Comparison of ENCODE assay signal across 10 cellular contexts in the genomic region with DNA sequence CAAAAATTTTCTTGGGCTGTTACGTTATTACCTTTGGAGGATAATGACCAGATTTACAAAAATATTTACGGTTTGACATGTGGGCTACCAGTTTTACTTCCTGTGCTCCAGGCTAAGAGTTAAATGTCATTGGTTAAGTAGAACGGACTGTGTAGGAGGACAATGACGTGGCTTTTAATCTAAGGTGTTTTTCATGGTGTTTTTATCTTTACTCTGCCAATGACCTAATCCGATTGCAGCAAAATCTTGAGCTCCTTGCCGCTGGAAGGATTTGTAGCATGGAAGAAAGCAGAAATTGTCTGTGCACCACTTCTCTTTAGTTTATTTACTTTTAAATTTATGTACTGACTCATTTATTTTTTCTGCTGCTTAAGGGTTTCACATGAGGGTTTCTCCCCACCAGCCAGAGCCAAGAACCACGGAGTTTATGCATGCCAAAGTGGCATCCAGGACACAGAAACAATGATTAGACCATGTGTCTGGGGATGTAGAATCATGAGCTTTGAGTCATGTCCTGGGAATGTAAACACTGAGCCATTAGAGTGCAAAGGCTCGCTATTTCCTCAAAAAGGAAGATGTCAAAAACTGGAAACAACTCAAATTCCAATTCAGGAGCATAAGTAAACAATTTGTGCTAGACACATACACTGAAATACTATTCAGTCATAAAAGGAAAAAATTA. TPM values are rescaled to one million over a fixed set of nuclear protein-coding genes. Genes with fewer than 3 reads are reported as not detected.
DNase-seq lines count a peak whose midpoint lies in the region; ATAC-seq, FAIRE-seq and TF ChIP-seq lines count a peak whose summit lies in the region.
"Had no signal": no experiment of that assay in that cellular context is flagged by ENCODE, and none has a peak within 500 bp of the region (broad histone marks: within the 10 kb centered on the region; RNA-seq: fewer than 3 reads in every experiment).

No MANE protein-coding gene starts in this region.

- peaks cover 20% of the 10 kb centered on the region for H3K4me1 Mint-ChIP-seq in mesothelial cell of epicardium
- H3K4me1 Mint-ChIP-seq in activated CD8-positive, alpha-beta memory T cell treated with anti-CD3 and anti-CD28 coated beads, Interleukin-2, amount 10 ng/mL, durations not matched to agents 7 days and 5 days: peaks cover 28% of the 10 kb centered on the region

- TF ChIP-seq CTCF in AG09319 (IDR thresholded peaks at IDR 0.05; ENCODE audit: low read depth, low read length) (no peak), endothelial cell of umbilical vein (IDR thresholded peaks at IDR 0.05; ENCODE audit: extremely low read depth in 1 of 2, insufficient read depth in 1 of 2, low read depth in 1 of 2, low read length in 2 of 2) (no peak), mesothelial cell of epicardium (IDR thresholded peaks at IDR 0.05; ENCODE audit: unreplicated experiment) (no peak)

- H3K36me3 ChIP-seq in endothelial cell of umbilical vein (ENCODE audit: control insufficient read depth in 2 of 2, extremely low read depth in 1 of 2, insufficient read depth in 2 of 2, low read length in 2 of 2): no peaks in the 10 kb centered on the region
- H3K36me3 ChIP-seq: Peyer's patch had no signal

- ATAC-seq in activated CD8-positive, alpha-beta memory T cell treated with anti-CD3 and anti-CD28 coated beads, Interleukin-2, amount 10 ng/mL, durations not matched to agents 7 days and 5 days: no peak
- ATAC-seq in GM18868 (IDR thresholded peaks at IDR 0.05; ENCODE audit: unreplicated experiment): no peak

- peak overlapping the region; percentile 60 for H3K27ac ChIP-seq in endothelial cell of umbilical vein (ENCODE audit: insufficient read depth, low read depth, low read length)

- peak overlapping the region; percentile 26 for H3K4me2 ChIP-seq in endothelial cell of umbilical vein (ENCODE audit: insufficient read depth, low read length)

- H3K4me3 ChIP-seq in endothelial cell of umbilical vein (replicated peaks in 1 of 3; ENCODE audit: insufficient read depth in 1 of 3, low read depth in 1 of 3, low read length in 3 of 3): no peak overlapping the region
- H3K4me3 ChIP-seq: Peyer's patch had no signal

- H3K36me3 Mint-ChIP-seq in mesothelial cell of epicardium: peaks cover under 1% of the 10 kb centered on the region
- peaks cover 24% of the 10 kb centered on the region for H3K36me3 Mint-ChIP-seq in activated CD8-positive, alpha-beta memory T cell treated with anti-CD3 and anti-CD28 coated beads, Interleukin-2, amount 10 ng/mL, durations not matched to agents 7 days and 5 days

- H3K4me3 Mint-ChIP-seq in mesothelial cell of epicardium: no peak overlapping the region
- H3K4me3 Mint-ChIP-seq in activated CD8-positive, alpha-beta memory T cell treated with anti-CD3 and anti-CD28 coated beads, Interleukin-2, amount 10 ng/mL, durations not matched to agents 7 days and 5 days: no peak overlapping the region

- TF ChIP-seq POLR2A in endothelial cell of umbilical vein (IDR thresholded peaks at IDR 0.05; ENCODE audit: low read depth, low read length): no peak

- peaks cover 20% of the 10 kb centered on the region for H3K9me3 Mint-ChIP-seq in mesothelial cell of epicardium
- no peaks in the 10 kb centered on the region for H3K9me3 Mint-ChIP-seq in activated CD8-positive, alpha-beta memory T cell treated with anti-CD3 and anti-CD28 coated beads, Interleukin-2, amount 10 ng/mL, durations not matched to agents 7 days and 5 days (ENCODE audit: low read depth)

- CTCF ChIA-PET in endothelial cell of umbilical vein (lab: Charles Lee): interaction anchor here (0.7 to 1.8 kb wide), 7 partner anchors 9 to 259 kb away, joined by 3 to 8 read pairs (median 4); a partner anchor contains a TSS
- CTCF ChIA-PET in activated CD8-positive, alpha-beta memory T cell treated with anti-CD3 and anti-CD28 coated beads, Interleukin-2, amount 10 ng/mL, durations not matched to agents 7 days and 5 days (lab: Charles Lee): no interaction called here

- POLR2A ChIA-PET in endothelial cell of umbilical vein (lab: Charles Lee): interaction anchor here (0.7 kb wide), 1 partner anchor 675 kb away, joined by 3 read pairs; no protein-coding TSS in a partner anchor

- DNase-seq in AG09319 (ENCODE audit: extremely low read depth, low read depth) (peak; percentile 97), M059J (ENCODE audit: low read depth) (peak; percentile 100), endothelial cell of umbilical vein (ENCODE audit: low read depth, low spot score) (peak; percentile 95), mesothelial cell of epicardium (ENCODE audit: low spot score in 2 of 2, unreplicated experiment in 2 of 2) (no peak), DMS114 treated with DMSO at 0.1 percent for 48 hours (lab: John Stamatoyannopoulos, UW; ENCODE audit: unreplicated experiment) (no peak)
- DNase-seq in activated CD8-positive, alpha-beta memory T cell treated with anti-CD3 and anti-CD28 coated beads, Interleukin-2, amount 10 ng/mL, durations not matched to agents 7 days and 5 days: no peak
- no peak for DNase-seq in activated CD4-positive, alpha-beta T cell treated with anti-CD3 and anti-CD28 coated beads for 4 hours
- DNase-seq: stimulated activated naive CD4-positive, alpha-beta T cell treated with Interleukin-2 at 50 U/mL for 16 hours had no signal

- no peaks in the 10 kb centered on the region for H3K9me3 ChIP-seq in endothelial cell of umbilical vein (replicated peaks; ENCODE audit: control insufficient read depth, insufficient read depth, low read length)
- H3K9me3 ChIP-seq: Peyer's patch had no signal

- H3K9ac ChIP-seq in endothelial cell of umbilical vein (replicated peaks; ENCODE audit: extremely low read depth, insufficient read depth, low read length): peak overlapping the region; percentile 49

- H3K79me2 ChIP-seq in endothelial cell of umbilical vein (ENCODE audit: control insufficient read depth, insufficient read depth, low read length): peaks cover 11% of the 10 kb centered on the region

- peaks cover 38% of the 10 kb centered on the region for H3K4me1 ChIP-seq in endothelial cell of umbilical vein (ENCODE audit: control insufficient read depth, extremely low read depth, insufficient read depth, low read length)

- H3K27me3 ChIP-seq in endothelial cell of umbilical vein (ENCODE audit: control insufficient read depth in 2 of 2, insufficient read depth in 2 of 2, low read length in 2 of 2): no peaks in the 10 kb centered on the region
- H3K27me3 ChIP-seq: Peyer's patch had no signal

- no peaks in the 10 kb centered on the region for H4K20me1 ChIP-seq in endothelial cell of umbilical vein (replicated peaks; ENCODE audit: control insufficient read depth, extremely low read depth, insufficient read depth, low read length)

- no peaks in the 10 kb centered on the region for H3K27me3 Mint-ChIP-seq in mesothelial cell of epicardium (ENCODE audit: low read depth)
- no peaks in the 10 kb centered on the region for H3K27me3 Mint-ChIP-seq in activated CD8-positive, alpha-beta memory T cell treated with anti-CD3 and anti-CD28 coated beads, Interleukin-2, amount 10 ng/mL, durations not matched to agents 7 days and 5 days

- peak overlapping the region; percentile 75 for H3K27ac Mint-ChIP-seq in mesothelial cell of epicardium
- H3K27ac Mint-ChIP-seq in activated CD8-positive, alpha-beta memory T cell treated with anti-CD3 and anti-CD28 coated beads, Interleukin-2, amount 10 ng/mL, durations not matched to agents 7 days and 5 days: no peak overlapping the region

- intact Hi-C loops in endothelial cell of umbilical vein (cut with micrococcal nuclease): loop anchor here (1.0 to 10.0 kb wide), 14 partner anchors 26 to 1422 kb away; a partner anchor contains a TSS

- peak; percentile 90 for FAIRE-seq in endothelial cell of umbilical vein (lab: Jason Lieb, UNC)

- dilution Hi-C loops in endothelial cell of umbilical vein (cut with MboI; ENCODE audit: extremely low pct_ligation_motif_present, low sequenced_read_pairs): no loop called here

- no peaks in the 10 kb centered on the region for H3K9me1 ChIP-seq in endothelial cell of umbilical vein (replicated peaks; ENCODE audit: control insufficient read depth, extremely low read depth, insufficient read depth, low read length)

- no peak overlapping the region for H2AFZ ChIP-seq in endothelial cell of umbilical vein (ENCODE audit: low read depth, low read length)

- BruUV-seq in endothelial cell of umbilical vein (replicated peaks; lab: Mats Ljungman, UMichigan): no TSS peak

RNA-seq across cellular contexts. Expression of a gene that starts 1.9 kb away (rescaled TPM):
- total RNA-seq in M059J (2014; rRNA removed; shearing (Covaris generic)): 18.9 and 23.4 TPM in 2 replicates
- 68.7 and 76.6 TPM in 2 replicates for total RNA-seq in endothelial cell of umbilical vein
- polyA plus RNA-seq in endothelial cell of umbilical vein: 22.3 and 26.8 TPM in 2 replicates
- 34.8 and 40.9 TPM in 2 replicates for polyA plus RNA-seq in endothelial cell of umbilical vein (2011; cell fraction: cytosol; rRNA removed)
- polyA plus RNA-seq in endothelial cell of umbilical vein (2011; cell fraction: nucleus; rRNA removed): 10.7 and 12.3 TPM in 2 replicates
- 139 and 144 TPM in 2 replicates for polyA plus RNA-seq in endothelial cell of umbilical vein (2012)
- 5.1 and 15.9 TPM in 2 replicates for polyA minus RNA-seq in endothelial cell of umbilical vein
- 16.2 TPM for polyA minus RNA-seq in endothelial cell of umbilical vein (2011; cell fraction: cytosol; rRNA and poly(A)+ RNA removed)
- 11.6 and 12.7 TPM in 2 replicates for polyA minus RNA-seq in endothelial cell of umbilical vein (2011; cell fraction: nucleus; rRNA and poly(A)+ RNA removed)
- total RNA-seq in mesothelial cell of epicardium: 1.5 to 2.3 TPM (median 1.6 TPM) in 3 replicates
- 10 to 100 TPM; 70.3 to 92.0 TPM for total RNA-seq in activated CD8-positive, alpha-beta memory T cell treated with anti-CD3 and anti-CD28 coated beads, Interleukin-2, amount 10 ng/mL, durations not matched to agents 7 days and 5 days

RNA-seq across cellular contexts. Expression of a gene that starts 12.1 kb away (rescaled TPM):
- total RNA-seq in M059J (2014; rRNA removed; shearing (Covaris generic)): 24.8 and 32.0 TPM in 2 replicates
- 6.2 and 12.4 TPM in 2 replicates for total RNA-seq in endothelial cell of umbilical vein
- 1.4 and 1.8 TPM in 2 replicates for polyA plus RNA-seq in endothelial cell of umbilical vein
- 1.4 and 1.8 TPM in 2 replicates for polyA plus RNA-seq in endothelial cell of umbilical vein (2011; cell fraction: cytosol; rRNA removed)
- polyA plus RNA-seq in endothelial cell of umbilical vein (2011; cell fraction: nucleus; rRNA removed): 2.8 and 3.1 TPM in 2 replicates
- polyA plus RNA-seq in endothelial cell of umbilical vein (2012): 10.7 and 11.9 TPM in 2 replicates
- polyA minus RNA-seq in endothelial cell of umbilical vein: 1.3 and 1.5 TPM in 2 replicates
- polyA minus RNA-seq in endothelial cell of umbilical vein (2011; cell fraction: cytosol; rRNA and poly(A)+ RNA removed): 11.9 TPM
- 2.5 TPM in 2 replicates for polyA minus RNA-seq in endothelial cell of umbilical vein (2011; cell fraction: nucleus; rRNA and poly(A)+ RNA removed)
- 2.7 to 4.9 TPM (median 2.8 TPM) in 3 replicates for total RNA-seq in mesothelial cell of epicardium
- 100 to 1,000 TPM in 1 of 2 experiments, 10 to 100 TPM in 1; 94.1 to 109 TPM for total RNA-seq in activated CD8-positive, alpha-beta memory T cell treated with anti-CD3 and anti-CD28 coated beads, Interleukin-2, amount 10 ng/mL, durations not matched to agents 7 days and 5 days

RNA-seq across cellular contexts. Expression of a gene that starts 24.1 kb away (rescaled TPM):
- not detected in 2 replicates for total RNA-seq in M059J (2014; rRNA removed; shearing (Covaris generic))
- total RNA-seq in endothelial cell of umbilical vein: not detected in 2 replicates
- not detected in 2 replicates for polyA plus RNA-seq in endothelial cell of umbilical vein
- polyA plus RNA-seq in endothelial cell of umbilical vein (2011; cell fraction: cytosol; rRNA removed): not detected in 2 replicates
- polyA plus RNA-seq in endothelial cell of umbilical vein (2011; cell fraction: nucleus; rRNA removed): not detected in 2 replicates
- not detected in 2 replicates for polyA plus RNA-seq in endothelial cell of umbilical vein (2012)
- not detected in 2 replicates for polyA minus RNA-seq in endothelial cell of umbilical vein
- polyA minus RNA-seq in endothelial cell of umbilical vein (2011; cell fraction: cytosol; rRNA and poly(A)+ RNA removed): not detected
- not detected in 2 replicates for polyA minus RNA-seq in endothelial cell of umbilical vein (2011; cell fraction: nucleus; rRNA and poly(A)+ RNA removed)
- total RNA-seq in mesothelial cell of epicardium: not detected in 3 replicates
- total RNA-seq in activated CD8-positive, alpha-beta memory T cell treated with anti-CD3 and anti-CD28 coated beads, Interleukin-2, amount 10 ng/mL, durations not matched to agents 7 days and 5 days: not detected

Comparison
In these comparisons a context has a peak if more than half of its experiments do, and no peak if none do; other contexts are left out.
1. DNase-seq: peak in AG09319 (single experiment), M059J (single experiment) and endothelial cell of umbilical vein (single experiment); none in mesothelial cell of epicardium (0 of 2), DMS114 treated with DMSO at 0.1 percent for 48 hours (single experiment), activated CD8-positive, alpha-beta memory T cell treated with anti-CD3 and anti-CD28 coated beads, Interleukin-2, amount 10 ng/mL, durations not matched to agents 7 days and 5 days (single experiment) and activated CD4-positive, alpha-beta T cell treated with anti-CD3 and anti-CD28 coated beads for 4 hours (0 of 2).